17 cellular contexts compared by ENCODE assay signal in genomic region chr12:78759387-78759786, GRCh38.
DNase-seq lines count a peak whose midpoint lies in the region; ATAC-seq, FAIRE-seq and TF ChIP-seq lines count a peak whose summit lies in the region.
"Had no signal": no experiment of that assay in that cellular context is flagged by ENCODE, and none has a peak within 500 bp of the region (broad histone marks: within the 10 kb centered on the region; RNA-seq: fewer than 3 reads in every experiment).

No MANE protein-coding gene starts in this region.

- H3K79me2 ChIP-seq in SK-N-SH (ENCODE audit: insufficient read depth), result no peaks in the 10 kb centered on the region

- H3K27me3 ChIP-seq in SK-N-SH (ENCODE audit: insufficient read depth) (no peaks in the 10 kb centered on the region), psoas muscle (ENCODE audit: insufficient read depth in 3 of 3, low read length in 2 of 3) (no peaks in the 10 kb centered on the region), neuronal stem cell (ENCODE audit: control insufficient read depth in 3 of 3, insufficient read depth in 3 of 3, low read depth in 1 of 3, low read length in 3 of 3) (no peaks in the 10 kb centered on the region)
- H3K27me3 ChIP-seq: gastrocnemius medialis, pancreas, suprapubic skin had no signal

- no peaks in the 10 kb centered on the region for H3K9me2 ChIP-seq in SK-N-SH

- H2AFZ ChIP-seq in SK-N-SH (ENCODE audit: low read depth), result peak overlapping the region; percentile 54; the same call in 1 of the 2 replicates
- no peak overlapping the region for H2AFZ ChIP-seq in neuronal stem cell (ENCODE audit: low read length)

- no peaks in the 10 kb centered on the region for H3F3A ChIP-seq in SK-N-SH (replicated peaks; ENCODE audit: insufficient read depth)

- CTCF ChIA-PET in SK-N-SH (lab: Yijun Ruan, JAX), result no interaction called here

- no peak overlapping the region for H4K8ac ChIP-seq in neuronal stem cell (ENCODE audit: low read depth, low read length)

- no peak overlapping the region for H3K23ac ChIP-seq in neuronal stem cell (ENCODE audit: low read depth, low read length, poor library complexity)

- H2BK120ac ChIP-seq in neuronal stem cell (ENCODE audit: low read depth, low read length), result no peak overlapping the region

- H3K79me1 ChIP-seq in neuronal stem cell (ENCODE audit: low read depth, low read length), result no peaks in the 10 kb centered on the region

- TF ChIP-seq CTCF in SK-N-SH (IDR thresholded peaks at IDR 0.05) (no peak), fibroblast of villous mesenchyme (IDR thresholded peaks at IDR 0.05; ENCODE audit: insufficient read depth, low read depth, low read length) (no peak), psoas muscle (IDR thresholded peaks at IDR 0.05) (no peak)

- H3K9me3 ChIP-seq in SK-N-SH, result no peaks in the 10 kb centered on the region
- H3K9me3 ChIP-seq in psoas muscle, result no peaks in the 10 kb centered on the region
- peaks cover 0 to 10% of the 10 kb centered on the region in 2 donors for H3K9me3 ChIP-seq in neuronal stem cell (replicated peaks in 1 of 2; ENCODE audit: control insufficient read depth in 2 of 2, insufficient read depth in 1 of 2, low read depth in 1 of 2, low read length in 2 of 2)
- H3K9me3 ChIP-seq: gastrocnemius medialis, pancreas, suprapubic skin had no signal

- H3K4ac ChIP-seq in neuronal stem cell (ENCODE audit: low read length), result no peak overlapping the region

- POLR2A ChIA-PET in SK-N-SH (lab: Yijun Ruan, JAX), result no interaction called here

- H3K27ac ChIP-seq in SK-N-SH (ENCODE audit: low read depth in 2 of 2, low read length in 1 of 2), result no peak overlapping the region
- no peak overlapping the region for H3K27ac ChIP-seq in psoas muscle
- no peak overlapping the region for H3K27ac ChIP-seq in neuronal stem cell (replicated peaks; ENCODE audit: low read length)
- H3K27ac ChIP-seq: gastrocnemius medialis, KMS-11, pancreas, suprapubic skin had no signal

- no peak overlapping the region for H3K4me3 ChIP-seq in SK-N-SH (ENCODE audit: low read depth in 2 of 2, low read length in 1 of 2)
- no peak overlapping the region for H3K4me3 ChIP-seq in fibroblast of villous mesenchyme (ENCODE audit: low read depth, low read length)
- no peak overlapping the region for H3K4me3 ChIP-seq in psoas muscle
- H3K4me3 ChIP-seq in neuronal stem cell (ENCODE audit: low read length in 2 of 2), result no peak overlapping the region
- H3K4me3 ChIP-seq: gastrocnemius medialis, pancreas, suprapubic skin had no signal

- peak; percentile 41 for FAIRE-seq in H54 (lab: Jason Lieb, UNC)
- FAIRE-seq: pancreas had no signal

- no peaks in the 10 kb centered on the region for H4K20me1 ChIP-seq in SK-N-SH (ENCODE audit: insufficient read depth)

- no peak overlapping the region for H3K18ac ChIP-seq in neuronal stem cell (ENCODE audit: low read length)

- H2BK12ac ChIP-seq in neuronal stem cell (ENCODE audit: low read length), result no peak overlapping the region

- WGBS in SK-N-SH (ENCODE audit: low lambda C conversion rate), result 78% methylated on average over 4 of the region's 4 CpGs
- 58 to 61% (median 59%) methylated on average over 4 of the region's 4 CpGs for WGBS in psoas muscle, 3 donors
- WGBS in neuronal stem cell (ENCODE audit: extremely low coverage in 2 of 2, insufficient read length in 2 of 2, insufficient replicate concordance in 1 of 2), 2 donors, result no CpG with 5 or more reads among the region's 4 CpGs

- DNase-seq in A172 (ENCODE audit: low spot score) (peak; percentile 39), H54 (ENCODE audit: insufficient read length, low spot score) (no peak), SK-N-SH (no peak), fibroblast of villous mesenchyme (ENCODE audit: low read depth) (peak; percentile 14), NCI-H526 treated with DMSO at 0.1 percent for 48 hours (lab: John Stamatoyannopoulos, UW) (no peak), pons (ENCODE audit: low spot score) (no peak), psoas muscle (no peak), neuronal stem cell (ENCODE audit: low spot score) (no peak)
- DNase-seq: activated B cell treated with CpG ODN at 0.5 μM for 24 hours; activated T-cell treated with anti-CD3 and anti-CD28 coated beads, Interleukin-2, amount 50 U/mL, for 4 hours; central memory CD4-positive, alpha-beta T cell; gastrocnemius medialis; NCI-H345; pancreas had no signal

- TF ChIP-seq RAD21 in SK-N-SH (IDR thresholded peaks at IDR 0.05; ENCODE audit: low read length), result no peak

- TF ChIP-seq POLR2A in H54 (IDR thresholded peaks at IDR 0.05; ENCODE audit: low read depth, low read length), result no peak

- TF ChIP-seq EP300 in SK-N-SH (IDR thresholded peaks at IDR 0.05; ENCODE audit: borderline replicate concordance in 1 of 2, low read depth in 1 of 2, low read length in 1 of 2), result no peak

- no peak overlapping the region for H3K4me2 ChIP-seq in SK-N-SH
- H3K4me2 ChIP-seq in neuronal stem cell (ENCODE audit: insufficient read depth, low read length, poor library complexity, severe bottlenecking), result no peak overlapping the region
- H3K4me2 ChIP-seq: KMS-11 had no signal

- H4K91ac ChIP-seq in neuronal stem cell (ENCODE audit: low read depth, low read length, poor library complexity), result no peak overlapping the region

- H3K9ac ChIP-seq in SK-N-SH (no peak overlapping the region), neuronal stem cell (ENCODE audit: low read depth, low read length, poor library complexity) (no peak overlapping the region)
- H3K9ac ChIP-seq: KMS-11 had no signal

- H2AK5ac ChIP-seq in neuronal stem cell (ENCODE audit: low read depth, low read length), result no peak overlapping the region

- ATAC-seq in psoas muscle, result no peak
- ATAC-seq: activated T-cell treated with anti-CD3 and anti-CD28 coated beads, Interleukin-2, amount 50 U/mL, for 4 hours; gastrocnemius medialis; pancreas; Right ventricle myocardium inferior had no signal

- H2BK15ac ChIP-seq in neuronal stem cell (ENCODE audit: low read length), result no peak overlapping the region

- H3K36me3 ChIP-seq in SK-N-SH (replicated peaks in 1 of 2; ENCODE audit: control insufficient read depth in 1 of 2, insufficient read depth in 2 of 2, low read length in 1 of 2) (no peaks in the 10 kb centered on the region), psoas muscle (ENCODE audit: insufficient read depth in 1 of 2, low read depth in 1 of 2) (no peaks in the 10 kb centered on the region), neuronal stem cell (replicated peaks in 1 of 2; ENCODE audit: control insufficient read depth in 2 of 2, insufficient read depth in 2 of 2, low read length in 2 of 2) (no peaks in the 10 kb centered on the region)
- H3K36me3 ChIP-seq: gastrocnemius medialis, pancreas, suprapubic skin had no signal

- intact Hi-C loops in psoas muscle (cut with DNase I), result no loop called here

- H3K14ac ChIP-seq in neuronal stem cell (ENCODE audit: low read length), result no peak overlapping the region

- H3K4me1 ChIP-seq in SK-N-SH (ENCODE audit: control insufficient read depth in 1 of 2, insufficient read depth in 2 of 2, low read depth in 1 of 2, low read length in 1 of 2) (no peaks in the 10 kb centered on the region; a peak in 1 of 4 replicates), psoas muscle (no peaks in the 10 kb centered on the region), neuronal stem cell (ENCODE audit: control insufficient read depth in 2 of 2, insufficient read depth in 1 of 2, low read depth in 1 of 2, low read length in 2 of 2) (no peaks in the 10 kb centered on the region)
- H3K4me1 ChIP-seq: gastrocnemius medialis, pancreas, suprapubic skin had no signal

- no peak overlapping the region for H2BK5ac ChIP-seq in neuronal stem cell (ENCODE audit: low read length)

TF ChIP-seq in SK-N-SH, 30 proteins besides CTCF, POLR2A, EP300 and RAD21:
- no peak for TF ChIP-seq CHD2 (IDR thresholded peaks at IDR 0.05; ENCODE audit: low read length, partially characterized antibody)
- TF ChIP-seq RXRA (IDR thresholded peaks at IDR 0.05; ENCODE audit: borderline replicate concordance, low read depth), result no peak
- no peak for TF ChIP-seq EZH2phosphoT487 (IDR thresholded peaks at IDR 0.05; ENCODE audit: borderline replicate concordance, low read depth)
- no peak for TF ChIP-seq FOXJ3 (CRISPR knock-in tag; IDR thresholded peaks at IDR 0.05)
- no peak for TF ChIP-seq NRF1 (IDR thresholded peaks at IDR 0.05; ENCODE audit: low read depth, low read length)
- TF ChIP-seq NFIC (IDR thresholded peaks at IDR 0.05; ENCODE audit: borderline replicate concordance), result no peak
- no peak for TF ChIP-seq MEF2A (IDR thresholded peaks at IDR 0.05; ENCODE audit: borderline replicate concordance, low read depth)
- no peak for TF ChIP-seq TAF1 (IDR thresholded peaks at IDR 0.05; ENCODE audit: borderline replicate concordance, low read depth, low read length)
- TF ChIP-seq YY1 (IDR thresholded peaks at IDR 0.05; ENCODE audit: low read depth), result no peak
- no peak for TF ChIP-seq GABPA (IDR thresholded peaks at IDR 0.05; ENCODE audit: low read depth)
- no peak for TF ChIP-seq SMC3 (IDR thresholded peaks at IDR 0.05; ENCODE audit: low read depth, low read length)
- TF ChIP-seq TCF12 (IDR thresholded peaks at IDR 0.05), result no peak
- no peak for TF ChIP-seq JUND (IDR thresholded peaks at IDR 0.05)

Comparison
In these comparisons a context has a peak if more than half of its experiments do, and no peak if none do; other contexts are left out.
1. DNase-seq: peak in A172 (single experiment) and fibroblast of villous mesenchyme (single experiment); none in H54 (single experiment), SK-N-SH (single experiment), NCI-H526 treated with DMSO at 0.1 percent for 48 hours (single experiment), pons (single experiment), psoas muscle (0 of 2) and neuronal stem cell (single experiment).